Comparison of ENCODE assay signal across 1 cellular context in genomic region chr11:119376197-119376847, GRCh38.
TF ChIP-seq lines count a peak whose summit lies in the region.

No MANE protein-coding gene starts in this region.

TF ChIP-seq in K562, 482 proteins besides CTCF, POLR2A, EP300 and RAD21:
- TF ChIP-seq CHD7 (IDR thresholded peaks at IDR 0.05; ENCODE audit: low read depth, low read length) (no peak), POLR2G (IDR thresholded peaks at IDR 0.05; ENCODE audit: low read depth, low read length) (0 out of 2 replicates have a peak, but pooled peaks have one; percentile 37), RBFOX2 (IDR thresholded peaks at IDR 0.05; ENCODE audit: low read depth, low read length) (peak; percentile 55)
